ENCODE assay signal across 12 cellular contexts in genomic region chr17:37301288-37301687, GRCh38.
DNase-seq lines count a peak whose midpoint lies in the region; ATAC-seq and TF ChIP-seq lines count a peak whose summit lies in the region.
"Had no signal": no experiment of that assay in that cellular context is flagged by ENCODE, and none has a peak within 500 bp of the region (broad histone marks: within the 10 kb centered on the region; RNA-seq: fewer than 3 reads in every experiment).

No MANE protein-coding gene starts in this region.

- H3K4me2 ChIP-seq in mesenchymal stem cell (ENCODE audit: low read length, poor library complexity, severe bottlenecking): no peak overlapping the region

- DNase-seq in AG10803 (ENCODE audit: low read depth) (peak; percentile 36), NCI-H774 (lab: John Stamatoyannopoulos, UW) (peak; percentile 53), mesenchymal stem cell (peak; percentile 38), mucosa of descending colon (no peak)
- DNase-seq in activated naive CD8-positive, alpha-beta T cell treated with anti-CD3 and anti-CD28 coated beads for 36 hours: no peak
- DNase-seq: foreskin melanocyte, NCI-H1105, RPMI8226 had no signal

- no peak overlapping the region for H3K27ac ChIP-seq in mesenchymal stem cell (ENCODE audit: low read length, poor library complexity, severe bottlenecking)

- no peak overlapping the region for H2BK5ac ChIP-seq in mesenchymal stem cell (ENCODE audit: low read depth, low read length, poor library complexity, severe bottlenecking)

- 94% methylated on average over 4 of the region's 4 CpGs for WGBS in mesenchymal stem cell

- H3K27ac Mint-ChIP-seq in activated naive CD8-positive, alpha-beta T cell treated with anti-CD3 and anti-CD28 coated beads for 36 hours: no peak overlapping the region
- H3K27ac Mint-ChIP-seq: activated naive CD4-positive, alpha-beta T cell treated with anti-CD3 and anti-CD28 coated beads, Interleukin-2, amount 50 U/mL, for 24 hours had no signal

- H3K14ac ChIP-seq in mesenchymal stem cell (ENCODE audit: low read length in 2 of 2): no peak overlapping the region

- H3K18ac ChIP-seq in mesenchymal stem cell (ENCODE audit: low read depth in 1 of 2, low read length in 2 of 2): no peak overlapping the region

- H3K4ac ChIP-seq in mesenchymal stem cell (ENCODE audit: low read depth in 1 of 2, low read length in 2 of 2): no peak overlapping the region

- H3K4me1 ChIP-seq in mesenchymal stem cell (ENCODE audit: control insufficient read depth, insufficient read depth, low read depth, low read length) (peaks cover 7% of the 10 kb centered on the region), mucosa of descending colon (ENCODE audit: low read depth) (no peaks in the 10 kb centered on the region)

- no peak overlapping the region for H3K4me3 Mint-ChIP-seq in activated naive CD8-positive, alpha-beta T cell treated with anti-CD3 and anti-CD28 coated beads for 36 hours
- H3K4me3 Mint-ChIP-seq: activated naive CD4-positive, alpha-beta T cell treated with anti-CD3 and anti-CD28 coated beads, Interleukin-2, amount 50 U/mL, for 24 hours had no signal

- peak overlapping the region; percentile 2 for H3K9ac ChIP-seq in mesenchymal stem cell (ENCODE audit: low read length)

- no peak overlapping the region for H4K8ac ChIP-seq in mesenchymal stem cell (ENCODE audit: low read length)

- no peak overlapping the region for H2AFZ ChIP-seq in mesenchymal stem cell (ENCODE audit: low read depth, low read length)

- no peaks in the 10 kb centered on the region for H3K27me3 ChIP-seq in mesenchymal stem cell (ENCODE audit: control insufficient read depth in 1 of 2, insufficient read depth in 1 of 2, low read length in 2 of 2)

- H3K79me1 ChIP-seq in mesenchymal stem cell (replicated peaks; ENCODE audit: low read length, poor library complexity, severe bottlenecking): peaks cover 12% of the 10 kb centered on the region

- no peak overlapping the region for H2BK120ac ChIP-seq in mesenchymal stem cell (ENCODE audit: low read depth, low read length)

- H2BK15ac ChIP-seq in mesenchymal stem cell (ENCODE audit: low read depth, poor library complexity, severe bottlenecking): no peak overlapping the region

- no peaks in the 10 kb centered on the region for H3K9me3 ChIP-seq in mesenchymal stem cell (ENCODE audit: control insufficient read depth, low read length)
- H3K9me3 ChIP-seq in mucosa of descending colon: no peaks in the 10 kb centered on the region

- no peaks in the 10 kb centered on the region for H3K27me3 Mint-ChIP-seq in activated naive CD8-positive, alpha-beta T cell treated with anti-CD3 and anti-CD28 coated beads for 36 hours
- H3K27me3 Mint-ChIP-seq: activated naive CD4-positive, alpha-beta T cell treated with anti-CD3 and anti-CD28 coated beads, Interleukin-2, amount 50 U/mL, for 24 hours had no signal

- H2AK5ac ChIP-seq in mesenchymal stem cell (ENCODE audit: low read length, severe bottlenecking): no peak overlapping the region

- no peaks in the 10 kb centered on the region for H3K9me3 Mint-ChIP-seq in activated naive CD8-positive, alpha-beta T cell treated with anti-CD3 and anti-CD28 coated beads for 36 hours
- H3K9me3 Mint-ChIP-seq: activated naive CD4-positive, alpha-beta T cell treated with anti-CD3 and anti-CD28 coated beads, Interleukin-2, amount 50 U/mL, for 24 hours had no signal

- no peak overlapping the region for H4K91ac ChIP-seq in mesenchymal stem cell (ENCODE audit: low read length)

- H3K4me3 ChIP-seq in AG10803 (ENCODE audit: low read length) (no peak overlapping the region), mesenchymal stem cell (ENCODE audit: insufficient read depth in 1 of 2, low read depth in 1 of 2, low read length in 2 of 2) (no peak overlapping the region), mucosa of descending colon (no peak overlapping the region)

- H3K23ac ChIP-seq in mesenchymal stem cell (ENCODE audit: low read length in 2 of 2): no peak overlapping the region

- H3K36me3 ChIP-seq in mesenchymal stem cell (ENCODE audit: control insufficient read depth in 1 of 2, insufficient read depth in 2 of 2, low read depth in 1 of 2, low read length in 2 of 2) (peaks cover 3 to 11% of the 10 kb centered on the region in 2 experiments), mucosa of descending colon (ENCODE audit: low read depth) (no peaks in the 10 kb centered on the region)

- TF ChIP-seq CTCF in AG10803 (conservative IDR thresholded peaks at IDR 0.05; ENCODE audit: low read length) (no peak), mucosa of descending colon (IDR thresholded peaks at IDR 0.05) (no peak)

- ATAC-seq in esophagus mucosa (peak; percentile 50), mucosa of descending colon (no peak), GM18858 (IDR thresholded peaks at IDR 0.05; ENCODE audit: unreplicated experiment) (no peak), GM21576 (IDR thresholded peaks at IDR 0.05; ENCODE audit: unreplicated experiment) (no peak)

- H2BK12ac ChIP-seq in mesenchymal stem cell (ENCODE audit: low read length in 2 of 2): no peak overlapping the region

- peaks cover 1% of the 10 kb centered on the region for H3K4me1 Mint-ChIP-seq in activated naive CD8-positive, alpha-beta T cell treated with anti-CD3 and anti-CD28 coated beads for 36 hours
- H3K4me1 Mint-ChIP-seq: activated naive CD4-positive, alpha-beta T cell treated with anti-CD3 and anti-CD28 coated beads, Interleukin-2, amount 50 U/mL, for 24 hours had no signal

- intact Hi-C loops in mucosa of descending colon (cut with DNase I, micrococcal nuclease): no loop called here

- H3K36me3 Mint-ChIP-seq in activated naive CD8-positive, alpha-beta T cell treated with anti-CD3 and anti-CD28 coated beads for 36 hours: peaks cover 10% of the 10 kb centered on the region
- H3K36me3 Mint-ChIP-seq: activated naive CD4-positive, alpha-beta T cell treated with anti-CD3 and anti-CD28 coated beads, Interleukin-2, amount 50 U/mL, for 24 hours had no signal

Comparison
In these comparisons a context has a peak if more than half of its experiments do, and no peak if none do; other contexts are left out.
1. DNase-seq: peak in AG10803 (single experiment), NCI-H774 (single experiment) and mesenchymal stem cell (single experiment); none in activated naive CD8-positive, alpha-beta T cell treated with anti-CD3 and anti-CD28 coated beads for 36 hours (single experiment) and mucosa of descending colon (0 of 3).